In the genomic region with DNA sequence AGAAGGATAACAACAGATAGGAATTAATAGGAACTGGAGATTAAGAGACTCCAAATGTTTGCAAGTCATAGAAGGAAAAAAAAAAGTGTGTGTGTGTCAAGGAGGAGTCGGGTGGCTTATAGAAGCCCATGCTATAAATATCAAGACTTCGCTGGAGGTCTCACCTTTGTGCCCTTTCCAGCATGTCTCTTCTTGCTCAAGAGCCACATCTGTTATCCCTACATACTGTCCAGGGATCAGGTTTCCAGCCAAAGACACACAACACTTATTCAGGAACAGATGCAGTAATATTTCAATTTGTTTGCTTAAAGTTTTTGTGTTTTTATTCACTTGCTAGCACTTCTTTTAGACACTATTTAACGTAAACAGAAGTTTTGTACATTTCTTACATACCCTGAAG, we compare ENCODE assay signal across 1 cellular context.
TF ChIP-seq lines count a peak whose summit lies in the region.

No MANE protein-coding gene starts in this region.

TF ChIP-seq in IMR-90, 13 proteins besides CTCF, POLR2A, EP300 and RAD21:
- TF ChIP-seq MAFK (IDR thresholded peaks at IDR 0.05; ENCODE audit: low read depth, low read length) (no peak), CEBPB (IDR thresholded peaks at IDR 0.05; ENCODE audit: low read depth, low read length) (no peak), RCOR1 (IDR thresholded peaks at IDR 0.05; ENCODE audit: insufficient replicate concordance, low read length) (no peak), CHD1 (IDR thresholded peaks at IDR 0.05; ENCODE audit: low read depth, low read length) (no peak), SMC3 (IDR thresholded peaks at IDR 0.05; ENCODE audit: low read depth, low read length) (no peak), FOS (IDR thresholded peaks at IDR 0.05; ENCODE audit: low read depth, low read length) (no peak), NFE2L2 (IDR thresholded peaks at IDR 0.05; ENCODE audit: low read depth, low read length) (no peak), USF2 (IDR thresholded peaks at IDR 0.05; ENCODE audit: low read depth, low read length) (no peak), MXI1 (IDR thresholded peaks at IDR 0.05; ENCODE audit: borderline replicate concordance, low read depth, low read length) (no peak), MAZ (IDR thresholded peaks at IDR 0.05; ENCODE audit: borderline replicate concordance, low read depth, low read length) (no peak), BHLHE40 (IDR thresholded peaks at IDR 0.05; ENCODE audit: low read depth, low read length) (no peak), RFX5 (IDR thresholded peaks at IDR 0.05; ENCODE audit: low read depth, low read length) (no peak)
- TF ChIP-seq, protein P1, sequence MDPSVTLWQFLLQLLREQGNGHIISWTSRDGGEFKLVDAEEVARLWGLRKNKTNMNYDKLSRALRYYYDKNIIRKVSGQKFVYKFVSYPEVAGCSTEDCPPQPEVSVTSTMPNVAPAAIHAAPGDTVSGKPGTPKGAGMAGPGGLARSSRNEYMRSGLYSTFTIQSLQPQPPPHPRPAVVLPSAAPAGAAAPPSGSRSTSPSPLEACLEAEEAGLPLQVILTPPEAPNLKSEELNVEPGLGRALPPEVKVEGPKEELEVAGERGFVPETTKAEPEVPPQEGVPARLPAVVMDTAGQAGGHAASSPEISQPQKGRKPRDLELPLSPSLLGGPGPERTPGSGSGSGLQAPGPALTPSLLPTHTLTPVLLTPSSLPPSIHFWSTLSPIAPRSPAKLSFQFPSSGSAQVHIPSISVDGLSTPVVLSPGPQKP (IDR thresholded peaks at IDR 0.05; ENCODE audit: borderline replicate concordance, low read depth, low read length): no peak
